Comparison of ENCODE assay signal across 9 cellular contexts in genomic region chr12:13980548-13981295, GRCh38. TPM values are rescaled to one million over a fixed set of nuclear protein-coding genes. Genes with fewer than 3 reads are reported as not detected.
DNase-seq lines count a peak whose midpoint lies in the region; ATAC-seq lines count a peak whose summit lies in the region.
"Had no signal": no experiment of that assay in that cellular context is flagged by ENCODE, and none has a peak within 500 bp of the region (broad histone marks: within the 10 kb centered on the region; RNA-seq: fewer than 3 reads in every experiment).

No MANE protein-coding gene starts in this region.

- H3K23ac ChIP-seq in trophoblast cell (ENCODE audit: low read length): no peak overlapping the region

- H3K4me1 ChIP-seq in trophoblast cell (ENCODE audit: control insufficient read depth in 1 of 2, insufficient read depth in 2 of 2, low read length in 2 of 2): peaks cover 11 to 13% of the 10 kb centered on the region in 2 experiments

- peaks cover 36% of the 10 kb centered on the region for H3K27me3 ChIP-seq in trophoblast cell (ENCODE audit: insufficient read depth, low read length)

- H4K12ac ChIP-seq in trophoblast cell (ENCODE audit: low read depth, low read length): no peak overlapping the region

- no peak overlapping the region for H2AK5ac ChIP-seq in trophoblast cell (ENCODE audit: low read length)

- no peak overlapping the region for H3K27ac ChIP-seq in trophoblast cell (ENCODE audit: low read depth, low read length)

- no peak overlapping the region for H2BK120ac ChIP-seq in trophoblast cell (ENCODE audit: insufficient read depth, low read length, poor library complexity)

- intact Hi-C loops in head of caudate nucleus (cut with DNase I): no loop called here

- no peak overlapping the region for H2BK5ac ChIP-seq in trophoblast cell (ENCODE audit: low read depth, low read length, poor library complexity)

- no peak overlapping the region for H3K14ac ChIP-seq in trophoblast cell (ENCODE audit: low read length)

- no peak for ATAC-seq in HG02884 (IDR thresholded peaks at IDR 0.05; ENCODE audit: unreplicated experiment)

- no peaks in the 10 kb centered on the region for H3K79me1 ChIP-seq in trophoblast cell (ENCODE audit: low read length)

- WGBS in trophoblast cell (ENCODE audit: extremely low coverage, insufficient coverage, insufficient read length): no CpG with 5 or more reads among the region's 53 CpGs

- peak overlapping the region; percentile 65 for H3K4me3 ChIP-seq in trophoblast cell (ENCODE audit: low read depth, low read length)

- no peak overlapping the region for H2BK12ac ChIP-seq in trophoblast cell (ENCODE audit: low read length)

- no peaks in the 10 kb centered on the region for H3K36me3 ChIP-seq in trophoblast cell (ENCODE audit: control insufficient read depth in 1 of 2, insufficient read depth in 2 of 2, low read length in 2 of 2)

- H3K4ac ChIP-seq in trophoblast cell (ENCODE audit: low read depth, low read length): no peak overlapping the region

- H3K9me3 ChIP-seq in trophoblast cell (ENCODE audit: insufficient read depth, low read depth, low read length): peaks cover 7% of the 10 kb centered on the region

- H3K79me2 ChIP-seq in trophoblast cell (ENCODE audit: control insufficient read depth, insufficient read depth, low read length, poor library complexity): no peaks in the 10 kb centered on the region

- DNase-seq in D341Med (ENCODE audit: low spot score) (peak; percentile 65), NCI-H2227 treated with DMSO at 0.1 percent for 48 hours (lab: John Stamatoyannopoulos, UW) (peak; percentile 35), head of caudate nucleus (peak in 39 of 42 donors; percentile 18 to 80 (median 59)), trophoblast cell (no peak), NCI-H2029 treated with DMSO at 0.1 percent for 48 hours (lab: John Stamatoyannopoulos, UW) (no peak), NCI-H2107 (lab: John Stamatoyannopoulos, UW) (no peak), cerebellar nuclear complex (lab: John Stamatoyannopoulos, UW) (no peak)
- DNase-seq: activated T-cell treated with anti-CD3 and anti-CD28 coated beads, Interleukin-2, amount 50 U/mL, for 4 hours had no signal

- no peak overlapping the region for H3K18ac ChIP-seq in trophoblast cell (ENCODE audit: low read length)

- H3K4me2 ChIP-seq in trophoblast cell (ENCODE audit: low read length): peak overlapping the region; percentile 85

- no peak overlapping the region for H4K91ac ChIP-seq in trophoblast cell (ENCODE audit: low read depth, low read length)

- no peak overlapping the region for H2AFZ ChIP-seq in trophoblast cell (ENCODE audit: insufficient read depth, low read length, poor library complexity)

- H3K9ac ChIP-seq in trophoblast cell (ENCODE audit: low read length): no peak overlapping the region

- no peak overlapping the region for H4K8ac ChIP-seq in trophoblast cell (ENCODE audit: low read depth, low read length)

RNA-seq across cellular contexts. Expression of gene GRIN2B, which starts 0.7 kb away (rescaled TPM):
- under 0.01 and 0.01 TPM in 2 replicates for polyA plus RNA-seq in trophoblast cell (2013)

Comparison
In these comparisons a context has a peak if more than half of its experiments do, and no peak if none do; other contexts are left out.
1. DNase-seq: peak in D341Med (single experiment), NCI-H2227 treated with DMSO at 0.1 percent for 48 hours (single experiment) and head of caudate nucleus (39 of 42); none in trophoblast cell (0 of 2), NCI-H2029 treated with DMSO at 0.1 percent for 48 hours (single experiment), NCI-H2107 (single experiment) and cerebellar nuclear complex (0 of 2).